Comparison of ENCODE assay signal across 10 cellular contexts in genomic region chr17:31499771-31500554, GRCh38.
DNase-seq lines count a peak whose midpoint lies in the region; ATAC-seq and TF ChIP-seq lines count a peak whose summit lies in the region.
"Had no signal": no experiment of that assay in that cellular context is flagged by ENCODE, and none has a peak within 500 bp of the region (broad histone marks: within the 10 kb centered on the region; RNA-seq: fewer than 3 reads in every experiment).

No MANE protein-coding gene starts in this region.

- peaks cover 2 to 6% (median 3%) of the 10 kb centered on the region in 3 donors for H3K27me3 Mint-ChIP-seq in CD14-positive monocyte (ENCODE audit: low read depth in 3 of 3)

- H4K91ac ChIP-seq in trophoblast cell (ENCODE audit: low read depth, low read length): no peak overlapping the region

- H3K4me1 ChIP-seq in trophoblast cell (ENCODE audit: control insufficient read depth in 1 of 2, insufficient read depth in 2 of 2, low read length in 2 of 2): peaks cover 23 to 25% of the 10 kb centered on the region in 2 experiments
- H3K4me1 ChIP-seq: prostate gland had no signal

- no peak overlapping the region for H4K8ac ChIP-seq in trophoblast cell (ENCODE audit: low read depth, low read length)

- peaks cover 4 to 8% of the 10 kb centered on the region in 2 donors for H3K36me3 Mint-ChIP-seq in CD14-positive monocyte

- no peak overlapping the region for H3K23ac ChIP-seq in trophoblast cell (ENCODE audit: low read length)

- no peak overlapping the region for H2AK5ac ChIP-seq in trophoblast cell (ENCODE audit: low read length)

- H3K4me3 Mint-ChIP-seq in CD14-positive monocyte: no peak overlapping the region

- no peak overlapping the region for H2BK12ac ChIP-seq in trophoblast cell (ENCODE audit: low read length)

- H3K4me2 ChIP-seq in trophoblast cell (ENCODE audit: low read length): peak overlapping the region; percentile 29

- no peak for TF ChIP-seq CTCF in CD14-positive monocyte (IDR thresholded peaks at IDR 0.05)

- H2AFZ ChIP-seq in trophoblast cell (ENCODE audit: insufficient read depth, low read length, poor library complexity): no peak overlapping the region

- DNase-seq in EH (ENCODE audit: low read depth) (peak; percentile 30), SK-MEL-5 (ENCODE audit: low read depth, low spot score) (peak; percentile 82), globus pallidus (ENCODE audit: low spot score) (peak; percentile 87), trophoblast cell (peak; percentile 43 to 55), CD14-positive monocyte (ENCODE audit: low spot score) (no peak)
- DNase-seq: activated CD4-positive, alpha-beta T cell treated with anti-CD3 and anti-CD28 coated beads for 1 hour had no signal

- intact Hi-C loops in CD14-positive monocyte (cut with micrococcal nuclease): loop anchor here in 1 of 2 donors (10.0 kb wide), 1 partner anchor 85 kb away; no protein-coding TSS in a partner anchor

- peak overlapping the region; percentile 51 for H3K27ac ChIP-seq in trophoblast cell (ENCODE audit: low read depth, low read length)
- H3K27ac ChIP-seq: prostate gland had no signal

- no peaks in the 10 kb centered on the region for H3K36me3 ChIP-seq in trophoblast cell (ENCODE audit: control insufficient read depth in 1 of 2, insufficient read depth in 2 of 2, low read length in 2 of 2)
- H3K36me3 ChIP-seq: prostate gland had no signal

- H3K14ac ChIP-seq in trophoblast cell (ENCODE audit: low read length): peak overlapping the region; percentile 35

- peak overlapping the region in 1 of 7 donors; percentile 60 for H3K27ac Mint-ChIP-seq in CD14-positive monocyte

- H3K4me1 Mint-ChIP-seq in CD14-positive monocyte: peaks cover 13% of the 10 kb centered on the region

- no peak overlapping the region for H2BK5ac ChIP-seq in trophoblast cell (ENCODE audit: low read depth, low read length, poor library complexity)

- no peak overlapping the region for H4K12ac ChIP-seq in trophoblast cell (ENCODE audit: low read depth, low read length)

- ATAC-seq in HG03045 (IDR thresholded peaks at IDR 0.05; ENCODE audit: unreplicated experiment): no peak
- no peak for ATAC-seq in HG02970 (IDR thresholded peaks at IDR 0.05; ENCODE audit: low FRiP score, unreplicated experiment)
- no peak for ATAC-seq in HG03565 (IDR thresholded peaks at IDR 0.05; ENCODE audit: unreplicated experiment)

- H3K9ac ChIP-seq in trophoblast cell (ENCODE audit: low read length): no peak overlapping the region

- peaks cover 8% of the 10 kb centered on the region for H3K79me1 ChIP-seq in trophoblast cell (ENCODE audit: low read length)

- no peaks in the 10 kb centered on the region for H3K27me3 ChIP-seq in trophoblast cell (ENCODE audit: insufficient read depth, low read length)

- H3K79me2 ChIP-seq in trophoblast cell (ENCODE audit: control insufficient read depth, insufficient read depth, low read length, poor library complexity): peaks cover 9% of the 10 kb centered on the region

- no CpG with 5 or more reads among the region's 11 CpGs for WGBS in trophoblast cell (ENCODE audit: extremely low coverage, insufficient coverage, insufficient read length)

- H3K9me3 ChIP-seq in trophoblast cell (ENCODE audit: insufficient read depth, low read depth, low read length): no peaks in the 10 kb centered on the region
- H3K9me3 ChIP-seq: prostate gland had no signal

- no peaks in the 10 kb centered on the region for H3K9me3 Mint-ChIP-seq in CD14-positive monocyte

- H3K4me3 ChIP-seq in trophoblast cell (ENCODE audit: low read depth, low read length): no peak overlapping the region
- H3K4me3 ChIP-seq: prostate gland had no signal

- no peak overlapping the region for H2BK120ac ChIP-seq in trophoblast cell (ENCODE audit: insufficient read depth, low read length, poor library complexity)

- in situ Hi-C loops in SK-MEL-5 (cut with HindIII; ENCODE audit: low pct_unique_long_range_greater_than_20kb, low sequenced_read_pairs): no loop called here

- H3K4ac ChIP-seq in trophoblast cell (ENCODE audit: low read depth, low read length): no peak overlapping the region

- H3K18ac ChIP-seq in trophoblast cell (ENCODE audit: low read length): no peak overlapping the region
